ENCODE assay signal across 8 cellular contexts in the genomic region with DNA sequence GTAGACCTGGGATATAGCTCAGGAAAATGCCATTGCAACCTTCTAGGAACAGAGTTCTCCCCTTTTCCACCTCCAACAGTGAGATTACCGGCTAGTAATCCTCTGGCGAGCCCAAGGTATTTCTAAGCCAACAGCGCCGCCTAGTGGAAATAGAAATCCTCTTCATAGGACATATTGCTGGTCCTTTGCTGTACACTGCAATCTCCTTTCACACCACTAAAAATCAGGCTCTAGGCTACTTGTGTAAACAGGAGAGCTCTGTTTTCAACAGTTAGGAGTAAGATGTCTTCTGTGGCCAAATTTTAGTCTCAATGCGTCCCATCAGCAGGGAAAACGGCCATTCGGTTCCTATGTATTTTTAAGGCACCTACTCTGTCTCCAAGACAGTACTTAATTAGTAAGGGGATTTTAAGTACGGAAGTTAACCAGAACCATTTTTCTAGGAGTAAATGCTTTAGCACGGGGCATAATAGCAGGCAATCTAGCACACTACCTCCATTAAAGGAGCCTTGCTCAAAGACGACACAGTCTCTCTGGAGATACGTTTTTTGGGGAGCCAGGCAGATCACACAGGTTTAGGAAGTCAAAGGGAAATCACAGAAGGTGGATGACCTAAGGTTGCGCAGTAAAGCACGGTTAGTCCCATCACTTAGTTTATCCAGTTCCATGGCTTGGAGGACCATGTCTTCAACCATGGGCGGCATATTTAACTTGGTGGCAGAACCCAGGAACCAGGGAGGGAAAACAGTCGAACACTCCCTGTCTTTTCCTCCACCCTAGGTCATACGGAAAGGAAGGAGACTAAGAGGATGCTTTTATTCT. TPM values are rescaled to one million over a fixed set of nuclear protein-coding genes. Genes with fewer than 3 reads are reported as not detected.
DNase-seq lines count a peak whose midpoint lies in the region; ATAC-seq and TF ChIP-seq lines count a peak whose summit lies in the region.

No MANE protein-coding gene starts in this region.

- TF ChIP-seq CTCF in RWPE2 (IDR thresholded peaks at IDR 0.05; ENCODE audit: poor library complexity, severe bottlenecking) (peak; percentile 86), fibroblast of villous mesenchyme (IDR thresholded peaks at IDR 0.05; ENCODE audit: insufficient read depth, low read depth, low read length) (peak; percentile 98), omental fat pad (IDR thresholded peaks at IDR 0.05) (peak in 2 of 3 donors; percentile 80 to 87), tibial nerve (IDR thresholded peaks at IDR 0.05) (peak; percentile 61 to 86 (median 67))

- intact Hi-C loops in activated T-helper 1 cell treated with anti-CD3 and anti-CD28 coated beads, Interleukin-12 subunit alpha, Interleukin-12 subunit beta, Interleukin-2, Interleukin-4 antibody, amounts not matched to agents 30 ng/mL and 10 ng/mL and 1 ng/mL, durations not matched to agents 14 hours and 24 hours and 36 hours (cut with micrococcal nuclease): loop anchor here (1.0 to 5.0 kb wide), 9 partner anchors 44 to 1704 kb away; a partner anchor contains a TSS

- peak; percentile 97 for ATAC-seq in RWPE2 (ENCODE audit: low read depth)
- peak; percentile 86 for ATAC-seq in omental fat pad (ENCODE audit: low FRiP score)

- H3K27ac ChIP-seq in RWPE2 (ENCODE audit: poor library complexity, severe bottlenecking) (no peak overlapping the region), tibial nerve (no peak overlapping the region)

- in situ Hi-C loops in HAP-1 (cut with MboI; ENCODE audit: low sequenced_read_pairs): no loop called here

- H3K36me3 ChIP-seq in HAP-1 (replicated peaks): no peaks in the 10 kb centered on the region
- no peaks in the 10 kb centered on the region for H3K36me3 ChIP-seq in RWPE2 (ENCODE audit: low read depth)
- H3K36me3 ChIP-seq in tibial nerve: no peaks in the 10 kb centered on the region

- no peaks in the 10 kb centered on the region for H3K27me3 Mint-ChIP-seq in activated T-helper 1 cell treated with anti-CD3 and anti-CD28 coated beads, Interleukin-12 subunit alpha, Interleukin-12 subunit beta, Interleukin-2, Interleukin-4 antibody, amounts not matched to agents 30 ng/mL and 10 ng/mL and 1 ng/mL, durations not matched to agents 14 hours and 24 hours and 36 hours (ENCODE audit: insufficient read depth)

- peaks cover 5% of the 10 kb centered on the region for H3K36me3 Mint-ChIP-seq in activated T-helper 1 cell treated with anti-CD3 and anti-CD28 coated beads, Interleukin-12 subunit alpha, Interleukin-12 subunit beta, Interleukin-2, Interleukin-4 antibody, amounts not matched to agents 30 ng/mL and 10 ng/mL and 1 ng/mL, durations not matched to agents 14 hours and 24 hours and 36 hours (ENCODE audit: low read depth)

- TF ChIP-seq POLR2A in tibial nerve (IDR thresholded peaks at IDR 0.05): no peak

- no peak for TF ChIP-seq EP300 in tibial nerve (IDR thresholded peaks at IDR 0.05)

- peaks cover 20% of the 10 kb centered on the region for H3K4me1 Mint-ChIP-seq in activated T-helper 1 cell treated with anti-CD3 and anti-CD28 coated beads, Interleukin-12 subunit alpha, Interleukin-12 subunit beta, Interleukin-2, Interleukin-4 antibody, amounts not matched to agents 30 ng/mL and 10 ng/mL and 1 ng/mL, durations not matched to agents 14 hours and 24 hours and 36 hours (ENCODE audit: low read depth)

- H3K9me3 Mint-ChIP-seq in activated T-helper 1 cell treated with anti-CD3 and anti-CD28 coated beads, Interleukin-12 subunit alpha, Interleukin-12 subunit beta, Interleukin-2, Interleukin-4 antibody, amounts not matched to agents 30 ng/mL and 10 ng/mL and 1 ng/mL, durations not matched to agents 14 hours and 24 hours and 36 hours: no peaks in the 10 kb centered on the region

- no peak overlapping the region for H3K4me3 ChIP-seq in HAP-1
- no peak overlapping the region for H3K4me3 ChIP-seq in RWPE2 (ENCODE audit: severe bottlenecking)
- no peak overlapping the region for H3K4me3 ChIP-seq in fibroblast of villous mesenchyme (ENCODE audit: low read depth, low read length)
- no peak overlapping the region for H3K4me3 ChIP-seq in tibial nerve

- no peaks in the 10 kb centered on the region for H3K9me3 ChIP-seq in HAP-1
- H3K9me3 ChIP-seq in RWPE2 (ENCODE audit: severe bottlenecking): no peaks in the 10 kb centered on the region
- no peaks in the 10 kb centered on the region for H3K9me3 ChIP-seq in tibial nerve

- H3K27me3 ChIP-seq in HAP-1 (ENCODE audit: low read depth): peaks cover 3% of the 10 kb centered on the region; the same call in 1 of the 2 replicates
- H3K27me3 ChIP-seq in RWPE2 (ENCODE audit: insufficient read depth, poor library complexity, severe bottlenecking): no peaks in the 10 kb centered on the region
- H3K27me3 ChIP-seq in tibial nerve: no peaks in the 10 kb centered on the region

- H3K27ac Mint-ChIP-seq in activated T-helper 1 cell treated with anti-CD3 and anti-CD28 coated beads, Interleukin-12 subunit alpha, Interleukin-12 subunit beta, Interleukin-2, Interleukin-4 antibody, amounts not matched to agents 30 ng/mL and 10 ng/mL and 1 ng/mL, durations not matched to agents 14 hours and 24 hours and 36 hours: no peak overlapping the region

- DNase-seq in GM04504 (ENCODE audit: low read depth): peak; percentile 62
- peak; percentile 79 to 90 for DNase-seq in HAP-1 (ENCODE audit: low spot score in 2 of 2)
- DNase-seq in LoVo (ENCODE audit: low spot score): peak; percentile 76
- DNase-seq in RWPE2 (ENCODE audit: low spot score): no peak
- peak; percentile 70 for DNase-seq in activated T-helper 1 cell treated with anti-CD3 and anti-CD28 coated beads, Interleukin-12 subunit alpha, Interleukin-12 subunit beta, Interleukin-2, Interleukin-4 antibody, amounts not matched to agents 30 ng/mL and 10 ng/mL and 1 ng/mL, durations not matched to agents 14 hours and 24 hours and 36 hours (ENCODE audit: low spot score)
- DNase-seq in fibroblast of villous mesenchyme (ENCODE audit: low read depth): peak; percentile 93
- peak; percentile 89 for DNase-seq in omental fat pad (ENCODE audit: low spot score)
- DNase-seq in tibial nerve (ENCODE audit: low spot score in 2 of 2): peak; percentile 50 to 94

- H3K4me3 Mint-ChIP-seq in activated T-helper 1 cell treated with anti-CD3 and anti-CD28 coated beads, Interleukin-12 subunit alpha, Interleukin-12 subunit beta, Interleukin-2, Interleukin-4 antibody, amounts not matched to agents 30 ng/mL and 10 ng/mL and 1 ng/mL, durations not matched to agents 14 hours and 24 hours and 36 hours: peak overlapping the region; percentile 43

- H3K4me1 ChIP-seq in HAP-1 (no peaks in the 10 kb centered on the region), RWPE2 (ENCODE audit: insufficient read depth, poor library complexity, severe bottlenecking) (no peaks in the 10 kb centered on the region), tibial nerve (peaks cover 0 to 6% (median 0%) of the 10 kb centered on the region in 4 donors)

- 63 to 66% methylated on average over 16 of the region's 16 CpGs for WGBS in tibial nerve, 2 donors

RNA-seq across cellular contexts. Expression of a gene that starts 43.8 kb away (rescaled TPM):
- total RNA-seq in activated T-helper 1 cell treated with anti-CD3 and anti-CD28 coated beads, Interleukin-12 subunit alpha, Interleukin-12 subunit beta, Interleukin-2, Interleukin-4 antibody, amounts not matched to agents 30 ng/mL and 10 ng/mL and 1 ng/mL, durations not matched to agents 14 hours and 24 hours and 36 hours: 7.4 and 8.8 TPM in 2 replicates
- total RNA-seq in fibroblast of villous mesenchyme (9.7 and 21.2 TPM in 2 replicates), omental fat pad (10 to 100 TPM in 2 of 4 donors, 1 to 10 TPM in 2; 8.2 to 44.1 (median 10.6) TPM), tibial nerve (10 to 100 TPM in 1 of 4 donors, 1 to 10 TPM in 3; 4.3 to 13.5 (median 5.5) TPM)
